10 cellular contexts compared by ENCODE assay signal in genomic region chr9:95793924-95794828, GRCh38.
A peak's percentile ranks its signal among the peaks of the same experiment; 100 is the strongest.
DNase-seq lines count a peak whose midpoint lies in the region; ATAC-seq and TF ChIP-seq lines count a peak whose summit lies in the region.
"Had no signal": no experiment of that assay in that cellular context is flagged by ENCODE, and none has a peak within 500 bp of the region (broad histone marks: within the 10 kb centered on the region; RNA-seq: fewer than 3 reads in every experiment).

No MANE protein-coding gene starts in this region.

- H3K27ac ChIP-seq in lung (ENCODE audit: low read depth in 1 of 2, low read length in 1 of 2) (no peak overlapping the region), upper lobe of right lung (no peak overlapping the region)

- TF ChIP-seq CTCF in lung (IDR thresholded peaks at IDR 0.05; ENCODE audit: control extremely low read depth, extremely low read depth): no peak
- no peak for TF ChIP-seq CTCF in upper lobe of right lung (IDR thresholded peaks at IDR 0.05)

- H3K4me3 ChIP-seq in lung (no peak overlapping the region), upper lobe of right lung (no peak overlapping the region)
- H3K4me3 ChIP-seq: uterus had no signal

- ATAC-seq in lung (ENCODE audit: insufficient read depth, low FRiP score) (peak; percentile 66), HG03097 (IDR thresholded peaks at IDR 0.05; ENCODE audit: low FRiP score, unreplicated experiment) (no peak), upper lobe of right lung (no peak)

- no peak for TF ChIP-seq EP300 in Ishikawa (IDR thresholded peaks at IDR 0.05; ENCODE audit: borderline replicate concordance)

- TF ChIP-seq RAD21 in Ishikawa (IDR thresholded peaks at IDR 0.05; ENCODE audit: low read depth): no peak

- DNase-seq in ACHN: peak; percentile 52
- DNase-seq in dermis blood vessel endothelial cell: peak; percentile 93
- no peak for DNase-seq in lung (ENCODE audit: low spot score)
- no peak for DNase-seq in NCI-H1092 treated with DMSO at 0.1 percent for 48 hours (lab: John Stamatoyannopoulos, UW)
- no peak for DNase-seq in COLO829 (ENCODE audit: low spot score)
- no peak for DNase-seq in upper lobe of right lung
- DNase-seq: NCI-H526 treated with DMSO at 0.1 percent for 48 hours, uterus had no signal

- no peaks in the 10 kb centered on the region for H3K36me3 ChIP-seq in lung (ENCODE audit: control insufficient read depth in 2 of 2, insufficient read depth in 2 of 2, low read length in 2 of 2)
- no peaks in the 10 kb centered on the region for H3K36me3 ChIP-seq in upper lobe of right lung
- H3K36me3 ChIP-seq: uterus had no signal

- intact Hi-C loops in upper lobe of right lung (cut with DNase I): no loop called here

- no peaks in the 10 kb centered on the region for H3K27me3 ChIP-seq in lung (ENCODE audit: control insufficient read depth, insufficient read depth)
- H3K27me3 ChIP-seq in upper lobe of right lung: no peaks in the 10 kb centered on the region
- H3K27me3 ChIP-seq: uterus had no signal

- no peaks in the 10 kb centered on the region for H3K9me3 ChIP-seq in lung (ENCODE audit: control insufficient read depth in 2 of 2, insufficient read depth in 1 of 2, low read length in 1 of 2)
- H3K9me3 ChIP-seq in upper lobe of right lung: no peaks in the 10 kb centered on the region
- H3K9me3 ChIP-seq: uterus had no signal

- 60 to 69% methylated on average over 5 of the region's 5 CpGs for WGBS in lung, 2 donors

- in situ Hi-C loops in ACHN (cut with HindIII; ENCODE audit: low pct_ligation_motif_present, low pct_unique_long_range_greater_than_20kb, low sequenced_read_pairs): no loop called here

- H3K4me1 ChIP-seq in lung (ENCODE audit: control insufficient read depth in 2 of 2, insufficient read depth in 2 of 2, low read length in 2 of 2) (no peaks in the 10 kb centered on the region), upper lobe of right lung (no peaks in the 10 kb centered on the region)
- H3K4me1 ChIP-seq: uterus had no signal

TF ChIP-seq in Ishikawa, 13 proteins besides CTCF, POLR2A, EP300 and RAD21:
- TF ChIP-seq TEAD4 (IDR thresholded peaks at IDR 0.05) (peak; percentile 53; the same call in 1 of the 2 replicates), NFIC (IDR thresholded peaks at IDR 0.05) (peak; percentile 66), ZBTB7A (IDR thresholded peaks at IDR 0.05; ENCODE audit: low read depth) (no peak), TAF1 (IDR thresholded peaks at IDR 0.05; ENCODE audit: low read depth) (no peak), USF1 (IDR thresholded peaks at IDR 0.05) (no peak), CEBPB (IDR thresholded peaks at IDR 0.05) (no peak), REST (IDR thresholded peaks at IDR 0.05; ENCODE audit: low read depth) (no peak)

Comparison
In these comparisons a context has a peak if more than half of its experiments do, and no peak if none do; other contexts are left out.
1. DNase-seq: peak in ACHN (single experiment) and dermis blood vessel endothelial cell (single experiment); none in lung (single experiment), NCI-H1092 treated with DMSO at 0.1 percent for 48 hours (single experiment), COLO829 (single experiment) and upper lobe of right lung (single experiment).